Comparison of ENCODE assay signal across 11 cellular contexts in genomic region chrX:15947648-15948317, GRCh38.
DNase-seq lines count a peak whose midpoint lies in the region; ATAC-seq and TF ChIP-seq lines count a peak whose summit lies in the region.
"Had no signal": no experiment of that assay in that cellular context is flagged by ENCODE, and none has a peak within 500 bp of the region (broad histone marks: within the 10 kb centered on the region; RNA-seq: fewer than 3 reads in every experiment).

No MANE protein-coding gene starts in this region.

- no peak for TF ChIP-seq CTCF in mesothelial cell of epicardium (IDR thresholded peaks at IDR 0.05; ENCODE audit: unreplicated experiment)
- no peak for TF ChIP-seq CTCF in lower lobe of right lung (IDR thresholded peaks at IDR 0.05)

- no peak overlapping the region for H3K27ac ChIP-seq in lower lobe of right lung

- no peaks in the 10 kb centered on the region for H3K9me3 ChIP-seq in lower lobe of right lung

- H3K4me3 ChIP-seq in lower lobe of right lung = no peak overlapping the region

- DNase-seq in Daoy (ENCODE audit: low read depth) (peak; percentile 61), NCI-H69 (lab: John Stamatoyannopoulos, UW) (peak; percentile 5), ecto neural progenitor cell (ENCODE audit: low spot score) (peak; percentile 56), mesothelial cell of epicardium (ENCODE audit: low spot score in 2 of 2, unreplicated experiment in 2 of 2) (no peak), erythroblast (lab: John Stamatoyannopoulos, UW) (no peak), lower lobe of right lung (no peak)
- no peak for DNase-seq in stimulated activated CD4-positive, alpha-beta T cell treated with anti-CD3 and anti-CD28 coated beads, Interleukin-4, amount 100 ng/mL, for 4 hours
- no peak for DNase-seq in naive thymus-derived CD8-positive, alpha-beta T cell
- DNase-seq: DMS153; naive thymus-derived CD4-positive, alpha-beta T cell had no signal

- no peaks in the 10 kb centered on the region for H3K36me3 ChIP-seq in lower lobe of right lung

- ATAC-seq in lower lobe of right lung = no peak
- no peak for ATAC-seq in naive thymus-derived CD8-positive, alpha-beta T cell
- ATAC-seq: naive thymus-derived CD4-positive, alpha-beta T cell had no signal

- H3K36me3 Mint-ChIP-seq in mesothelial cell of epicardium = no peaks in the 10 kb centered on the region
- no peaks in the 10 kb centered on the region for H3K36me3 Mint-ChIP-seq in naive thymus-derived CD8-positive, alpha-beta T cell
- H3K36me3 Mint-ChIP-seq: naive thymus-derived CD4-positive, alpha-beta T cell had no signal

- peak overlapping the region; percentile 10 for H3K27ac Mint-ChIP-seq in mesothelial cell of epicardium
- H3K27ac Mint-ChIP-seq in naive thymus-derived CD8-positive, alpha-beta T cell = no peak overlapping the region
- H3K27ac Mint-ChIP-seq: naive thymus-derived CD4-positive, alpha-beta T cell; T-helper 1 cell treated with Interleukin-12 subunit alpha and Interleukin-12 subunit beta and Interleukin-4 antibody, amounts not matched to agents 30 μg/mL and 1 μg/mL, for 36 hours had no signal

- no peak overlapping the region for H3K4me3 Mint-ChIP-seq in mesothelial cell of epicardium
- no peak overlapping the region for H3K4me3 Mint-ChIP-seq in naive thymus-derived CD8-positive, alpha-beta T cell
- H3K4me3 Mint-ChIP-seq: naive thymus-derived CD4-positive, alpha-beta T cell; T-helper 1 cell treated with Interleukin-12 subunit alpha and Interleukin-12 subunit beta and Interleukin-4 antibody, amounts not matched to agents 30 μg/mL and 1 μg/mL, for 36 hours had no signal

- no peaks in the 10 kb centered on the region for H3K9me3 Mint-ChIP-seq in mesothelial cell of epicardium
- H3K9me3 Mint-ChIP-seq in naive thymus-derived CD8-positive, alpha-beta T cell = no peaks in the 10 kb centered on the region
- H3K9me3 Mint-ChIP-seq: naive thymus-derived CD4-positive, alpha-beta T cell; T-helper 1 cell treated with Interleukin-12 subunit alpha and Interleukin-12 subunit beta and Interleukin-4 antibody, amounts not matched to agents 30 μg/mL and 1 μg/mL, for 36 hours had no signal

- no peaks in the 10 kb centered on the region for H3K4me1 ChIP-seq in lower lobe of right lung

- no peaks in the 10 kb centered on the region for H3K27me3 ChIP-seq in lower lobe of right lung (ENCODE audit: low read depth)

- H3K27me3 Mint-ChIP-seq in mesothelial cell of epicardium (ENCODE audit: low read depth) = no peaks in the 10 kb centered on the region
- peaks cover 2 to 6% (median 2%) of the 10 kb centered on the region in 5 donors for H3K27me3 Mint-ChIP-seq in naive thymus-derived CD8-positive, alpha-beta T cell

- intact Hi-C loops in lower lobe of right lung (cut with DNase I) = no loop called here

- TF ChIP-seq POLR2A in erythroblast (IDR thresholded peaks at IDR 0.05; ENCODE audit: low read length) = no peak

- H3K4me1 Mint-ChIP-seq in mesothelial cell of epicardium = peaks cover 25% of the 10 kb centered on the region
- H3K4me1 Mint-ChIP-seq in naive thymus-derived CD8-positive, alpha-beta T cell = no peaks in the 10 kb centered on the region
- H3K4me1 Mint-ChIP-seq: naive thymus-derived CD4-positive, alpha-beta T cell had no signal

- POLR2A ChIA-PET in naive thymus-derived CD8-positive, alpha-beta T cell (lab: Charles Lee) = no interaction called here

Comparison
In these comparisons a context has a peak if more than half of its experiments do, and no peak if none do; other contexts are left out.
1. DNase-seq: peak in Daoy (single experiment), NCI-H69 (single experiment) and ecto neural progenitor cell (single experiment); none in mesothelial cell of epicardium (0 of 2), erythroblast (0 of 2), lower lobe of right lung (single experiment), stimulated activated CD4-positive, alpha-beta T cell treated with anti-CD3 and anti-CD28 coated beads, Interleukin-4, amount 100 ng/mL, for 4 hours (0 of 2) and naive thymus-derived CD8-positive, alpha-beta T cell (0 of 10).